Comparison of ENCODE assay signal across 1 cellular context in the genomic region with DNA sequence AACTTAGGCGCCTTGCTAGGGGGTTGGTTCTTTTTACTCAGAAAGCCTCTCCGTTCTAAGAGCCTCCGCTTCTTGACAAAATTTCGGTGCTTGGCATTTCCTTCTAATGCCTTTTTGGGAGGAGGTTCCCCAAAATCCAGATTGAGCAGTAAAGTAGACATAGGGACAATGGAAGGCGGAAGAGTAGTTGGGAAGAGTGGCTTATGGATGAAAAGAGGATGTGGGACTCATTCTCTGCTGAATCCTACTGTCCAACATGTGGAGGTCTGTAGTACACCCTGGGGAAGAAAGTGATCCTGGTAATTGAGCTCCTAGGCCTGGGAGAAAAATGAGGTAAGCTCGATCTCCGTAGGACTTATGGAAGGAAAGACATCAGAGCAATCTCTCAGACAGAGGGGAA.
TF ChIP-seq lines count a peak whose summit lies in the region.

No MANE protein-coding gene starts in this region.

TF ChIP-seq in endothelial cell of umbilical vein, 7 proteins besides CTCF, POLR2A, EP300 and RAD21 (continued from another document):
- TF ChIP-seq GATA2 (IDR thresholded peaks at IDR 0.05; ENCODE audit: insufficient read depth, insufficient read length, low read depth, low read length) (no peak), MYC (IDR thresholded peaks at IDR 0.05; ENCODE audit: low read depth, low read length) (no peak)
